Comparison of ENCODE assay signal across 16 cellular contexts in genomic region chr1:204448991-204449390, GRCh38. TPM values are rescaled to one million over a fixed set of nuclear protein-coding genes. Genes with fewer than 3 reads are reported as not detected.
DNase-seq lines count a peak whose midpoint lies in the region; ATAC-seq, FAIRE-seq and TF ChIP-seq lines count a peak whose summit lies in the region.
"Had no signal": no experiment of that assay in that cellular context is flagged by ENCODE, and none has a peak within 500 bp of the region (broad histone marks: within the 10 kb centered on the region; RNA-seq: fewer than 3 reads in every experiment).

No MANE protein-coding gene starts in this region.

- TF ChIP-seq RAD21 in K562 (CRISPR knock-in tag; conservative IDR thresholded peaks at IDR 0.05 in 1 of 2, IDR thresholded peaks at IDR 0.05 in 1 of 2): no peak

- no peak overlapping the region for H2BK15ac ChIP-seq in neuronal stem cell (ENCODE audit: low read length)

- POLR2A ChIA-PET in K562 (lab: Yijun Ruan, JAX): interaction anchor here (0.5 to 1.6 kb wide), 7 partner anchors 9 to 545 kb away, joined by 3 to 5 read pairs (median 3); no protein-coding TSS in a partner anchor

- no peak for DNase-seq in GM12892 (ENCODE audit: insufficient read length)
- no peak for DNase-seq in K562 (ENCODE audit: extremely low read depth in 1 of 4, low spot score in 3 of 4)
- DNase-seq in neuronal stem cell (ENCODE audit: low spot score): no peak
- DNase-seq in UCSD-AML1 (lab: John Stamatoyannopoulos, UW; ENCODE audit: unreplicated experiment): no peak
- DNase-seq in germinal center (ENCODE audit: low spot score): no peak
- DNase-seq in stimulated activated naive CD8-positive, alpha-beta T cell treated with anti-CD3 and anti-CD28 coated beads, Interleukin-15, Interleukin-2, amounts not matched to agents 100 U/mL and 50 U/mL, for 24 hours: no peak
- DNase-seq: activated CD4-positive, alpha-beta T cell treated with anti-CD3 and anti-CD28 coated beads, Interleukin-2, amount 50 U/mL, for 4 hours; AML-193; IMR-90; NCI-H2029; right lobe of liver; stimulated activated CD4-positive, alpha-beta T cell treated with anti-CD3 and anti-CD28 coated beads, Interleukin-2, amount 100 ng/mL, for 24 hours; tibial artery had no signal

- H3K4me3 ChIP-seq in BLaER1 (no peak overlapping the region), K562 (no peak overlapping the region), neuronal stem cell (ENCODE audit: low read length in 2 of 2) (no peak overlapping the region)
- H3K4me3 ChIP-seq: right lobe of liver, SJSA1, tibial artery had no signal

- H3K27ac ChIP-seq in BLaER1: peak overlapping the region; percentile 29; the same call in 1 of the 2 replicates
- no peak overlapping the region for H3K27ac ChIP-seq in K562 (ENCODE audit: extremely low read depth, low read depth, low read length)
- H3K27ac ChIP-seq in neuronal stem cell (replicated peaks; ENCODE audit: low read length): no peak overlapping the region
- H3K27ac ChIP-seq: right lobe of liver, SJSA1, tibial artery had no signal

- H3K9ac ChIP-seq in BLaER1: no peak overlapping the region
- H3K9ac ChIP-seq in K562 (ENCODE audit: insufficient read depth in 1 of 2, low read depth in 2 of 2, low read length in 2 of 2): no peak overlapping the region
- no peak overlapping the region for H3K9ac ChIP-seq in neuronal stem cell (ENCODE audit: low read depth, low read length, poor library complexity)

- H2BK120ac ChIP-seq in neuronal stem cell (ENCODE audit: low read depth, low read length): no peak overlapping the region

- H2BK12ac ChIP-seq in neuronal stem cell (ENCODE audit: low read length): no peak overlapping the region

- H3K79me2 ChIP-seq in K562 (ENCODE audit: control insufficient read depth, insufficient read depth, low read length): no peaks in the 10 kb centered on the region

- BruUV-seq in K562 (replicated peaks; lab: Mats Ljungman, UMichigan): no TSS peak

- no peaks in the 10 kb centered on the region for H3K9me1 ChIP-seq in K562 (ENCODE audit: control insufficient read depth, insufficient read depth, low read length)

- no peak overlapping the region for H3K18ac ChIP-seq in neuronal stem cell (ENCODE audit: low read length)

- TF ChIP-seq CTCF in K562 (IDR thresholded peaks at IDR 0.05 in 2 of 3, conservative IDR thresholded peaks at IDR 0.05 in 1 of 3; ENCODE audit: insufficient read depth in 2 of 3, low read depth in 1 of 3, low read length in 3 of 3): no peak

- H4K91ac ChIP-seq in neuronal stem cell (ENCODE audit: low read depth, low read length, poor library complexity): no peak overlapping the region

- H4K20me1 ChIP-seq in BLaER1: no peaks in the 10 kb centered on the region
- H4K20me1 ChIP-seq in K562 (replicated peaks; ENCODE audit: control insufficient read depth, insufficient read depth, low read length): 0 out of 2 replicates have a peak, but pooled peaks cover 6% of the 10 kb centered on the region

- H2AK5ac ChIP-seq in neuronal stem cell (ENCODE audit: low read depth, low read length): peak overlapping the region; percentile 27

- H3K9me3 ChIP-seq in BLaER1 (no peaks in the 10 kb centered on the region), K562 (replicated peaks; ENCODE audit: control insufficient read depth, insufficient read depth, low read depth, low read length) (no peaks in the 10 kb centered on the region), neuronal stem cell (replicated peaks in 1 of 2; ENCODE audit: control insufficient read depth in 2 of 2, insufficient read depth in 1 of 2, low read depth in 1 of 2, low read length in 2 of 2) (no peaks in the 10 kb centered on the region)
- H3K9me3 ChIP-seq: right lobe of liver, SJSA1, tibial artery had no signal

- no peak overlapping the region for H3K23ac ChIP-seq in neuronal stem cell (ENCODE audit: low read depth, low read length, poor library complexity)

- intact Hi-C loops in K562 (cut with micrococcal nuclease): no loop called here

- H3K4me1 ChIP-seq in BLaER1 (peaks cover 84% of the 10 kb centered on the region), K562 (replicated peaks in 1 of 2; ENCODE audit: control insufficient read depth in 2 of 2, insufficient read depth in 2 of 2, low read length in 2 of 2) (peaks cover 0 to 4% of the 10 kb centered on the region in 2 experiments; a peak in 1 of 5 replicates), neuronal stem cell (ENCODE audit: control insufficient read depth in 2 of 2, insufficient read depth in 1 of 2, low read depth in 1 of 2, low read length in 2 of 2) (peaks cover 13 to 25% of the 10 kb centered on the region in 2 donors)
- H3K4me1 ChIP-seq: SJSA1 had no signal

- H3K27me3 ChIP-seq in BLaER1: no peaks in the 10 kb centered on the region
- peaks cover 15 to 50% of the 10 kb centered on the region in 2 experiments for H3K27me3 ChIP-seq in K562 (ENCODE audit: control insufficient read depth in 2 of 2, insufficient read depth in 2 of 2, low read length in 2 of 2)
- no peaks in the 10 kb centered on the region for H3K27me3 ChIP-seq in neuronal stem cell (ENCODE audit: control insufficient read depth in 3 of 3, insufficient read depth in 3 of 3, low read depth in 1 of 3, low read length in 3 of 3)
- H3K27me3 ChIP-seq: right lobe of liver, SJSA1, tibial artery had no signal

- H2AFZ ChIP-seq in K562 (ENCODE audit: low read depth, low read length) (no peak overlapping the region), neuronal stem cell (ENCODE audit: low read length) (no peak overlapping the region)

- ATAC-seq in K562 (no peak), HG03135 (IDR thresholded peaks at IDR 0.05; ENCODE audit: unreplicated experiment) (no peak)
- ATAC-seq in stimulated activated naive CD8-positive, alpha-beta T cell treated with anti-CD3 and anti-CD28 coated beads, Interleukin-15, Interleukin-2, amounts not matched to agents 100 U/mL and 50 U/mL, for 24 hours: no peak
- ATAC-seq: right lobe of liver had no signal

- no peak overlapping the region for H3K4ac ChIP-seq in neuronal stem cell (ENCODE audit: low read length)

- FAIRE-seq in GM12892 (lab: Jason Lieb, UNC) (peak; percentile 57), K562 (lab: Jason Lieb, UNC) (no peak)

- H2BK5ac ChIP-seq in neuronal stem cell (ENCODE audit: low read length): no peak overlapping the region

- H3K14ac ChIP-seq in neuronal stem cell (ENCODE audit: low read length): no peak overlapping the region

- CTCF ChIA-PET in K562 (lab: Yijun Ruan, JAX; ENCODE audit: low intra/inter-chr PET ratio): interaction anchor here (0.7 kb wide), 1 partner anchor 204 kb away, joined by 4 read pairs; no protein-coding TSS in a partner anchor

- H3K4me2 ChIP-seq in BLaER1: peak overlapping the region; percentile 84
- no peak overlapping the region for H3K4me2 ChIP-seq in K562 (ENCODE audit: insufficient read depth, low read length)
- no peak overlapping the region for H3K4me2 ChIP-seq in neuronal stem cell (ENCODE audit: insufficient read depth, low read length, poor library complexity, severe bottlenecking)

- TF ChIP-seq POLR2A in GM12892 (IDR thresholded peaks at IDR 0.05; ENCODE audit: low read depth, low read length) (no peak), K562 (conservative IDR thresholded peaks at IDR 0.05) (no peak)

- in situ Hi-C loops in K562 (cut with MboI): loop anchor here (5.0 kb wide), 1 partner anchor 53 kb away; no protein-coding TSS in a partner anchor

- no peak overlapping the region for H4K8ac ChIP-seq in neuronal stem cell (ENCODE audit: low read depth, low read length)

- peaks cover 83% of the 10 kb centered on the region for H3K36me3 ChIP-seq in BLaER1
- no peaks in the 10 kb centered on the region; the same call in 2 of the 3 replicates for H3K36me3 ChIP-seq in K562 (ENCODE audit: control insufficient read depth, insufficient read depth, low read length)
- peaks cover 33 to 95% of the 10 kb centered on the region in 2 donors for H3K36me3 ChIP-seq in neuronal stem cell (replicated peaks in 1 of 2; ENCODE audit: control insufficient read depth in 2 of 2, insufficient read depth in 2 of 2, low read length in 2 of 2)
- H3K36me3 ChIP-seq: right lobe of liver, SJSA1 had no signal

- TF ChIP-seq EP300 in K562 (IDR thresholded peaks at IDR 0.05; ENCODE audit: low read length): no peak

- 8% methylated on average over 3 of the region's 3 CpGs for WGBS in K562 (ENCODE audit: insufficient coverage, low coverage, missing lambda C conversion rate)
- no CpG with 5 or more reads among the region's 3 CpGs for WGBS in neuronal stem cell (ENCODE audit: extremely low coverage in 2 of 2, insufficient read length in 2 of 2, insufficient replicate concordance in 1 of 2), 2 donors

- no peaks in the 10 kb centered on the region for H3K79me1 ChIP-seq in neuronal stem cell (ENCODE audit: low read depth, low read length)

RNA-seq across cellular contexts. Expression of gene PPP1R15B, which starts 37.4 kb away (rescaled TPM):
- polyA plus RNA-seq in GM12892 (2012; ENCODE audit: missing spikeins): 19.6 TPM
- 89.5 and 106 TPM in 2 replicates for total RNA-seq in K562 (2011; cell fraction: chromatin; rRNA removed; ENCODE audit: low replicate concordance)
- 92.1 and 92.6 TPM in 2 replicates for total RNA-seq in K562 (2011; cell fraction: nucleolus; rRNA removed)
- total RNA-seq in K562 (2011; cell fraction: nucleoplasm; rRNA removed): 106 and 121 TPM in 2 replicates
- 30.8 and 32.3 TPM in 2 replicates for total RNA-seq in K562 (2014; rRNA removed)
- 42.2 and 45.5 TPM in 2 replicates for total RNA-seq in K562 (2014; rRNA removed; fragmentation: Illumina TruSeq; extraction: Trizol)
- 30.6 and 32.4 TPM in 2 replicates for total RNA-seq in K562 (2015; rRNA removed; fragmentation: Illumina TruSeq; extraction: Trizol)
- total RNA-seq in K562 (2021): 46.5 and 48.1 TPM in 2 replicates
- 24.6 and 27.0 TPM in 2 replicates for polyA plus RNA-seq in K562 (2011; rRNA removed)
- 19.2 and 23.1 TPM in 2 replicates for polyA plus RNA-seq in K562 (2011; cell fraction: cytosol; rRNA removed)
- polyA plus RNA-seq in K562 (2011; cell fraction: nucleus; rRNA removed): 18.4 and 20.5 TPM in 2 replicates
- 15.8 and 22.5 TPM in 2 replicates for polyA plus RNA-seq in K562 (2012)
- polyA plus RNA-seq in K562 (2014; fragmentation: Illumina TruSeq; extraction: Trizol): 34.2 and 36.5 TPM in 2 replicates
- polyA plus RNA-seq in K562 (2014; fragmentation: Nextera tagmentation; extraction: Ambion mirVana): 10 to 100 TPM; 17.0 to 24.7 TPM
- polyA plus RNA-seq in K562 (2014; rRNA removed): 26.9 and 27.2 TPM in 2 replicates
- polyA minus RNA-seq in K562 (2011; rRNA and poly(A)+ RNA removed): 47.0 and 63.2 TPM in 2 replicates
- 38.7 and 39.2 TPM in 2 replicates for polyA minus RNA-seq in K562 (2011; cell fraction: cytosol; rRNA and poly(A)+ RNA removed)
- 36.5 and 72.2 TPM in 2 replicates for polyA minus RNA-seq in K562 (2011; cell fraction: nucleus; rRNA and poly(A)+ RNA removed)
- 18.4 TPM for polyA plus RNA-seq in neuronal stem cell (2013, experiment 1 of 2)
- 19.2 TPM for polyA plus RNA-seq in neuronal stem cell (2013, experiment 2 of 2)

RNA-seq across cellular contexts. Expression of gene PIK3C2B, which starts 45.6 kb away (rescaled TPM):
- polyA plus RNA-seq in GM12892 (2012; ENCODE audit: missing spikeins): 12.0 TPM
- total RNA-seq in K562 (2011; cell fraction: chromatin; rRNA removed; ENCODE audit: low replicate concordance): 1.7 and 12.0 TPM in 2 replicates
- total RNA-seq in K562 (2011; cell fraction: nucleolus; rRNA removed): 2.2 and 6.7 TPM in 2 replicates
- 2.1 and 2.4 TPM in 2 replicates for total RNA-seq in K562 (2011; cell fraction: nucleoplasm; rRNA removed)
- total RNA-seq in K562 (2014; rRNA removed): 0.95 and 1.6 TPM in 2 replicates
- 0.61 and 0.62 TPM in 2 replicates for total RNA-seq in K562 (2014; rRNA removed; fragmentation: Illumina TruSeq; extraction: Trizol)
- 0.34 and 0.72 TPM in 2 replicates for total RNA-seq in K562 (2015; rRNA removed; fragmentation: Illumina TruSeq; extraction: Trizol)
- 1.8 and 2.9 TPM in 2 replicates for total RNA-seq in K562 (2021)
- polyA plus RNA-seq in K562 (2011; rRNA removed): 1.1 and 4.0 TPM in 2 replicates
- 2.0 and 3.0 TPM in 2 replicates for polyA plus RNA-seq in K562 (2011; cell fraction: cytosol; rRNA removed)
- polyA plus RNA-seq in K562 (2011; cell fraction: nucleus; rRNA removed): 3.8 and 3.9 TPM in 2 replicates
- polyA plus RNA-seq in K562 (2012): 1.4 and 2.8 TPM in 2 replicates
- polyA plus RNA-seq in K562 (2014; fragmentation: Illumina TruSeq; extraction: Trizol): 0.55 and 0.82 TPM in 2 replicates
- under 1 TPM; 0.10 to 0.27 TPM for polyA plus RNA-seq in K562 (2014; fragmentation: Nextera tagmentation; extraction: Ambion mirVana)
- polyA plus RNA-seq in K562 (2014; rRNA removed): 0.27 and 0.65 TPM in 2 replicates
- 3.3 and 3.9 TPM in 2 replicates for polyA minus RNA-seq in K562 (2011; rRNA and poly(A)+ RNA removed)
- 2.7 and 7.7 TPM in 2 replicates for polyA minus RNA-seq in K562 (2011; cell fraction: cytosol; rRNA and poly(A)+ RNA removed)
- polyA minus RNA-seq in K562 (2011; cell fraction: nucleus; rRNA and poly(A)+ RNA removed): 3.1 and 6.1 TPM in 2 replicates
- 15.3 TPM for polyA plus RNA-seq in neuronal stem cell (2013, experiment 1 of 2)
- polyA plus RNA-seq in neuronal stem cell (2013, experiment 2 of 2): 16.6 TPM
